In the genomic region with DNA sequence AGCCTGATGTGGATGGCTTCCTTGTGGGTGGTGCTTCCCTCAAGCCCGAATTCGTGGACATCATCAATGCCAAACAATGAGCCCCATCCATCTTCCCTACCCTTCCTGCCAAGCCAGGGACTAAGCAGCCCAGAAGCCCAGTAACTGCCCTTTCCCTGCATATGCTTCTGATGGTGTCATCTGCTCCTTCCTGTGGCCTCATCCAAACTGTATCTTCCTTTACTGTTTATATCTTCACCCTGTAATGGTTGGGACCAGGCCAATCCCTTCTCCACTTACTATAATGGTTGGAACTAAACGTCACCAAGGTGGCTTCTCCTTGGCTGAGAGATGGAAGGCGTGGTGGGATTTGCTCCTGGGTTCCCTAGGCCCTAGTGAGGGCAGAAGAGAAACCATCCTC, we compare ENCODE assay signal across 5 cellular contexts. TPM values are rescaled to one million over a fixed set of nuclear protein-coding genes. Genes with fewer than 3 reads are reported as not detected.
A peak's percentile ranks its signal among the peaks of the same experiment; 100 is the strongest.
DNase-seq lines count a peak whose midpoint lies in the region; ATAC-seq, FAIRE-seq and TF ChIP-seq lines count a peak whose summit lies in the region.
"Not testable (repeated sequence)": the region's sequence is repeated elsewhere in the genome, so short reads cannot be mapped to it uniquely, and the experiment has no call there.

No MANE protein-coding gene starts in this region.

- peak; percentile 17 for DNase-seq in EL
- not testable (repeated sequence) for DNase-seq in RWPE2 (ENCODE audit: low spot score); activated T-cell treated with anti-CD3 and anti-CD28 coated beads, Interleukin-2, amount 50 U/mL, for 4 hours; chondrocyte (ENCODE audit: low spot score)
- peak; percentile 1 for DNase-seq in kidney

- H3K27ac ChIP-seq in RWPE2 (ENCODE audit: poor library complexity, severe bottlenecking) = peak overlapping the region; percentile 88
- not testable (repeated sequence) for H3K27ac ChIP-seq in kidney (ENCODE audit: low read depth in 2 of 2, low read length in 2 of 2)

- not testable (repeated sequence) for H3K27me3 Mint-ChIP-seq in activated T-cell treated with anti-CD3 and anti-CD28 coated beads, Interleukin-2, amount 50 U/mL, for 4 hours (ENCODE audit: low read depth); chondrocyte (ENCODE audit: low read depth)

- FAIRE-seq in kidney (lab: Jason Lieb, UNC) = not testable (repeated sequence)

- not testable (repeated sequence) for H3K9me3 Mint-ChIP-seq in activated T-cell treated with anti-CD3 and anti-CD28 coated beads, Interleukin-2, amount 50 U/mL, for 4 hours; chondrocyte (ENCODE audit: low read depth)

- H3K9ac ChIP-seq in kidney (ENCODE audit: low read length in 2 of 2) = not testable (repeated sequence)

- H3K36me3 ChIP-seq in RWPE2 (ENCODE audit: low read depth) (peaks cover 37% of the 10 kb centered on the region), kidney (ENCODE audit: control insufficient read depth in 1 of 2, insufficient read depth in 2 of 2, low read length in 2 of 2) (peaks cover 9 to 20% of the 10 kb centered on the region in 2 donors)

- not testable (repeated sequence) for H3K27me3 ChIP-seq in RWPE2 (ENCODE audit: insufficient read depth, poor library complexity, severe bottlenecking)

- H3K4me3 Mint-ChIP-seq in activated T-cell treated with anti-CD3 and anti-CD28 coated beads, Interleukin-2, amount 50 U/mL, for 4 hours = peak overlapping the region; percentile 49
- H3K4me3 Mint-ChIP-seq in chondrocyte (ENCODE audit: unreplicated experiment) = not testable (repeated sequence)

- not testable (repeated sequence) for H3K4me3 ChIP-seq in RWPE2 (ENCODE audit: severe bottlenecking); kidney (ENCODE audit: low read length in 2 of 2)

- H3K36me3 Mint-ChIP-seq in activated T-cell treated with anti-CD3 and anti-CD28 coated beads, Interleukin-2, amount 50 U/mL, for 4 hours (ENCODE audit: insufficient read depth) = peaks cover 33% of the 10 kb centered on the region
- H3K36me3 Mint-ChIP-seq in chondrocyte (ENCODE audit: low read depth) = peaks cover 15% of the 10 kb centered on the region

- intact Hi-C loops in kidney (cut with DNase I) = not testable (repeated sequence)

- peak overlapping the region; percentile 41 for H3K27ac Mint-ChIP-seq in chondrocyte (ENCODE audit: unreplicated experiment)

- ATAC-seq in RWPE2 (ENCODE audit: low read depth); activated T-cell treated with anti-CD3 and anti-CD28 coated beads, Interleukin-2, amount 50 U/mL, for 4 hours: not testable (repeated sequence)

- not testable (repeated sequence) for H3K4me1 ChIP-seq in RWPE2 (ENCODE audit: insufficient read depth, poor library complexity, severe bottlenecking)
- peaks cover 23 to 40% of the 10 kb centered on the region in 2 donors for H3K4me1 ChIP-seq in kidney (ENCODE audit: control insufficient read depth in 1 of 2, insufficient read depth in 1 of 2, low read depth in 1 of 2, low read length in 2 of 2)

- H3K4me1 Mint-ChIP-seq in activated T-cell treated with anti-CD3 and anti-CD28 coated beads, Interleukin-2, amount 50 U/mL, for 4 hours (ENCODE audit: low read depth) = peaks cover 53% of the 10 kb centered on the region
- peaks cover 57% of the 10 kb centered on the region for H3K4me1 Mint-ChIP-seq in chondrocyte (ENCODE audit: low read depth)

- TF ChIP-seq CTCF in RWPE2 (IDR thresholded peaks at IDR 0.05; ENCODE audit: poor library complexity, severe bottlenecking); chondrocyte (IDR thresholded peaks at IDR 0.05); kidney (IDR thresholded peaks at IDR 0.05; ENCODE audit: borderline replicate concordance, extremely low read depth, insufficient read depth): not testable (repeated sequence)

- H3K9me3 ChIP-seq in RWPE2 (ENCODE audit: severe bottlenecking); kidney (ENCODE audit: control insufficient read depth in 1 of 2, low read length in 2 of 2): not testable (repeated sequence)

RNA-seq across cellular contexts. Expression of gene SPSB2, which starts 2.8 kb away (rescaled TPM):
- total RNA-seq in activated T-cell treated with anti-CD3 and anti-CD28 coated beads, Interleukin-2, amount 50 U/mL, for 4 hours = 1 to 10 TPM; 5.6 to 8.5 (median 6.7) TPM
- total RNA-seq in chondrocyte = 7.6 to 11.8 TPM (median 7.9 TPM) in 3 replicates
- total RNA-seq in kidney = 19.0 TPM
- 21.3 TPM for polyA plus RNA-seq in kidney (ENCODE audit: insufficient read depth, low read depth, low replicate concordance)

RNA-seq across cellular contexts. Expression of gene TPI1, which starts 3.0 kb away (rescaled TPM):
- 1,000 to 10,000 TPM; 1,135 to 1,217 (median 1,169) TPM for total RNA-seq in activated T-cell treated with anti-CD3 and anti-CD28 coated beads, Interleukin-2, amount 50 U/mL, for 4 hours
- total RNA-seq in chondrocyte (430 to 562 TPM (median 551 TPM) in 3 replicates), kidney (437 TPM)
- 1,220 TPM for polyA plus RNA-seq in kidney (ENCODE audit: insufficient read depth, low read depth, low replicate concordance)

RNA-seq across cellular contexts. Expression of gene USP5, which starts 18.4 kb away (rescaled TPM):
- 100 to 1,000 TPM; 169 to 192 (median 176) TPM for total RNA-seq in activated T-cell treated with anti-CD3 and anti-CD28 coated beads, Interleukin-2, amount 50 U/mL, for 4 hours
- 103 to 147 TPM (median 106 TPM) in 3 replicates for total RNA-seq in chondrocyte
- 75.5 TPM for total RNA-seq in kidney
- 52.3 TPM for polyA plus RNA-seq in kidney (ENCODE audit: insufficient read depth, low read depth, low replicate concordance)

RNA-seq across cellular contexts. Expression of gene CDCA3, which starts 19.2 kb away (rescaled TPM):
- total RNA-seq in activated T-cell treated with anti-CD3 and anti-CD28 coated beads, Interleukin-2, amount 50 U/mL, for 4 hours = 1 to 10 TPM; 1.7 to 4.0 (median 3.1) TPM
- total RNA-seq in chondrocyte (4.1 to 7.5 TPM (median 5.6 TPM) in 3 replicates), kidney (1.3 TPM)
- polyA plus RNA-seq in kidney (ENCODE audit: insufficient read depth, low read depth, low replicate concordance) = 2.1 TPM

RNA-seq across cellular contexts. Expression of gene GNB3, which starts 29.6 kb away (rescaled TPM):
- total RNA-seq in activated T-cell treated with anti-CD3 and anti-CD28 coated beads, Interleukin-2, amount 50 U/mL, for 4 hours = under 1 TPM; 0.13 to 0.90 (median 0.38) TPM
- total RNA-seq in chondrocyte = 10.2 to 11.5 TPM (median 10.9 TPM) in 3 replicates
- 2.6 TPM for total RNA-seq in kidney
- 1.4 TPM for polyA plus RNA-seq in kidney (ENCODE audit: insufficient read depth, low read depth, low replicate concordance)
